ENCODE assay signal across 22 cellular contexts in genomic region chr5:86999951-87000350, GRCh38.
DNase-seq lines count a peak whose midpoint lies in the region; ATAC-seq, FAIRE-seq and TF ChIP-seq lines count a peak whose summit lies in the region.
"Had no signal": no experiment of that assay in that cellular context is flagged by ENCODE, and none has a peak within 500 bp of the region (broad histone marks: within the 10 kb centered on the region; RNA-seq: fewer than 3 reads in every experiment).

No MANE protein-coding gene starts in this region.

- TF ChIP-seq CTCF in SK-N-SH (IDR thresholded peaks at IDR 0.05) = no peak
- no peak for TF ChIP-seq CTCF in astrocyte (IDR thresholded peaks at IDR 0.05; ENCODE audit: insufficient read depth, low read depth, low read length)

- TF ChIP-seq RAD21 in SK-N-SH (IDR thresholded peaks at IDR 0.05; ENCODE audit: low read length) = no peak

- no peak overlapping the region for H3K9ac ChIP-seq in SK-N-SH
- no peak overlapping the region for H3K9ac ChIP-seq in astrocyte (ENCODE audit: low read length)

- H3K4me1 ChIP-seq in SK-N-SH (ENCODE audit: control insufficient read depth in 1 of 2, insufficient read depth in 2 of 2, low read depth in 1 of 2, low read length in 1 of 2) (no peaks in the 10 kb centered on the region), astrocyte (ENCODE audit: insufficient read depth, low read length) (no peaks in the 10 kb centered on the region)
- H3K4me1 ChIP-seq: Peyer's patch had no signal

- no peak for TF ChIP-seq EP300 in SK-N-SH (IDR thresholded peaks at IDR 0.05; ENCODE audit: borderline replicate concordance in 1 of 2, low read depth in 1 of 2, low read length in 1 of 2)

- H2AFZ ChIP-seq in SK-N-SH (ENCODE audit: low read depth) (0 out of 2 replicates have a peak overlapping the region, but pooled peaks have one; percentile 27), astrocyte (ENCODE audit: low read depth, low read length) (no peak overlapping the region)

- no peaks in the 10 kb centered on the region for H3F3A ChIP-seq in SK-N-SH (replicated peaks; ENCODE audit: insufficient read depth)

- 26% methylated on average over 5 of the region's 5 CpGs for WGBS in SK-N-SH (ENCODE audit: low lambda C conversion rate)

- H3K27me3 Mint-ChIP-seq in astrocyte (ENCODE audit: low read depth, unreplicated experiment) = no peaks in the 10 kb centered on the region
- peaks cover 0 to 8% (median 5%) of the 10 kb centered on the region in 5 donors for H3K27me3 Mint-ChIP-seq in naive thymus-derived CD8-positive, alpha-beta T cell

- H3K4me2 ChIP-seq in SK-N-SH (no peak overlapping the region), astrocyte (ENCODE audit: low read length) (no peak overlapping the region)

- peaks cover 3% of the 10 kb centered on the region for H3K36me3 Mint-ChIP-seq in astrocyte (ENCODE audit: low read depth, unreplicated experiment)
- no peaks in the 10 kb centered on the region for H3K36me3 Mint-ChIP-seq in naive thymus-derived CD8-positive, alpha-beta T cell

- POLR2A ChIA-PET in SK-N-SH (lab: Yijun Ruan, JAX) = no interaction called here
- POLR2A ChIA-PET in naive thymus-derived CD8-positive, alpha-beta T cell (lab: Charles Lee) = no interaction called here

- H4K20me1 ChIP-seq in SK-N-SH (ENCODE audit: insufficient read depth) (no peaks in the 10 kb centered on the region), astrocyte (ENCODE audit: insufficient read depth, low read length) (no peaks in the 10 kb centered on the region)

- CTCF ChIA-PET in SK-N-SH (lab: Yijun Ruan, JAX) = interaction anchor here (1.2 to 3.2 kb wide), 2 partner anchors 12 to 14 kb away, joined by 3 to 14 read pairs; no protein-coding TSS in a partner anchor

- FAIRE-seq in astrocyte (lab: Jason Lieb, UNC) = no peak
- FAIRE-seq: D721Med, HepG2 had no signal

- peak overlapping the region; percentile 47 for H3K27ac Mint-ChIP-seq in astrocyte (ENCODE audit: unreplicated experiment)
- H3K27ac Mint-ChIP-seq in naive thymus-derived CD8-positive, alpha-beta T cell = no peak overlapping the region

- H3K9me3 ChIP-seq in SK-N-SH (no peaks in the 10 kb centered on the region), astrocyte (ENCODE audit: insufficient read depth, low read depth, low read length) (no peaks in the 10 kb centered on the region)
- H3K9me3 ChIP-seq: Peyer's patch had no signal

- H3K79me2 ChIP-seq in SK-N-SH (ENCODE audit: insufficient read depth) (no peaks in the 10 kb centered on the region), astrocyte (ENCODE audit: insufficient read depth, low read length) (no peaks in the 10 kb centered on the region)

- no peak overlapping the region for H3K4me3 Mint-ChIP-seq in astrocyte (ENCODE audit: unreplicated experiment)
- no peak overlapping the region for H3K4me3 Mint-ChIP-seq in naive thymus-derived CD8-positive, alpha-beta T cell

- ATAC-seq in SK-N-SH treated with all-trans-retinoic acid at 6 μM for 48 hours (no peak), GM18907 (IDR thresholded peaks at IDR 0.05; ENCODE audit: unreplicated experiment) (no peak)
- ATAC-seq in naive thymus-derived CD8-positive, alpha-beta T cell = no peak
- ATAC-seq: HepG2 had no signal

- H3K4me3 ChIP-seq in SK-N-SH (ENCODE audit: low read depth in 2 of 2, low read length in 1 of 2) (no peak overlapping the region), astrocyte (ENCODE audit: insufficient read depth, low read depth, low read length) (no peak overlapping the region), H7 (ENCODE audit: insufficient read depth, low read depth, low read length) (no peak overlapping the region)
- H3K4me3 ChIP-seq: Peyer's patch, SK-N-MC had no signal

- peaks cover 19% of the 10 kb centered on the region for H3K4me1 Mint-ChIP-seq in astrocyte (ENCODE audit: low read depth, unreplicated experiment)
- H3K4me1 Mint-ChIP-seq in naive thymus-derived CD8-positive, alpha-beta T cell = no peaks in the 10 kb centered on the region

- H3K27me3 ChIP-seq in SK-N-SH (ENCODE audit: insufficient read depth) (peaks cover 17% of the 10 kb centered on the region; the same call in 1 of the 2 replicates), astrocyte (ENCODE audit: insufficient read depth, low read length) (no peaks in the 10 kb centered on the region), H7 (ENCODE audit: control insufficient read depth, insufficient read depth, low read length) (no peaks in the 10 kb centered on the region)
- H3K27me3 ChIP-seq: Peyer's patch had no signal

- no peak overlapping the region for H3K27ac ChIP-seq in SK-N-SH (ENCODE audit: low read depth in 2 of 2, low read length in 1 of 2)
- H3K27ac ChIP-seq in astrocyte (ENCODE audit: low read depth, low read length) = no peak overlapping the region
- H3K27ac ChIP-seq: 22Rv1, Peyer's patch, SK-N-MC had no signal

- H3K36me3 ChIP-seq in SK-N-SH (replicated peaks in 1 of 2; ENCODE audit: control insufficient read depth in 1 of 2, insufficient read depth in 2 of 2, low read length in 1 of 2) (no peaks in the 10 kb centered on the region), astrocyte (ENCODE audit: insufficient read depth, low read length) (no peaks in the 10 kb centered on the region), H7 (replicated peaks; ENCODE audit: control insufficient read depth, insufficient read depth, low read length) (no peaks in the 10 kb centered on the region)
- H3K36me3 ChIP-seq: Peyer's patch had no signal

- H3K9me3 Mint-ChIP-seq in astrocyte (ENCODE audit: unreplicated experiment) = peaks cover 5% of the 10 kb centered on the region
- H3K9me3 Mint-ChIP-seq in naive thymus-derived CD8-positive, alpha-beta T cell = peaks cover 0 to 7% (median 0%) of the 10 kb centered on the region in 9 donors

- DNase-seq in SK-N-SH (no peak), astrocyte (ENCODE audit: low read depth) (no peak), kidney glomerular epithelial cell (lab: John Stamatoyannopoulos, UW) (peak; percentile 90), H7 (no peak)
- DNase-seq in naive thymus-derived CD8-positive, alpha-beta T cell = no peak
- DNase-seq in effector CD8-positive, alpha-beta T cell (lab: John Stamatoyannopoulos, UW) = no peak
- DNase-seq: Karpas-422, NCI-H1092, NCI-H1417 treated with DMSO at 0.1 percent for 48 hours, NCI-H1694 treated with DMSO at 0.1 percent for 48 hours, NCI-H2081, NCI-H226, NCI-H510A, NCI-H69, Peyer's patch, SIG-M5 had no signal

- no peaks in the 10 kb centered on the region for H3K9me2 ChIP-seq in SK-N-SH

TF ChIP-seq in SK-N-SH, 30 proteins besides CTCF, POLR2A, EP300 and RAD21 (continues in another document):
- TF ChIP-seq CHD2 (IDR thresholded peaks at IDR 0.05; ENCODE audit: low read length, partially characterized antibody) (no peak), FOSL2 (IDR thresholded peaks at IDR 0.05; ENCODE audit: borderline replicate concordance, low read depth) (no peak), ZBTB33 (IDR thresholded peaks at IDR 0.05; ENCODE audit: borderline replicate concordance, low read depth) (no peak), RCOR1 (IDR thresholded peaks at IDR 0.05; ENCODE audit: low read length) (no peak)

TF ChIP-seq in SK-N-SH treated with all-trans-retinoic acid at 6 μM for 48 hours, 23 proteins besides CTCF, POLR2A, EP300 and RAD21 (continues in another document):
- TF ChIP-seq OSR1 (CRISPR knock-in tag; IDR thresholded peaks at IDR 0.05) (no peak), TOX (CRISPR knock-in tag; IDR thresholded peaks at IDR 0.05; ENCODE audit: borderline replicate concordance) (no peak), CSDC2 (CRISPR knock-in tag; IDR thresholded peaks at IDR 0.05) (no peak), GLIS3 (CRISPR knock-in tag; IDR thresholded peaks at IDR 0.05) (no peak), PATZ1 (CRISPR knock-in tag; IDR thresholded peaks at IDR 0.05; ENCODE audit: borderline replicate concordance) (no peak), TCF4 (CRISPR knock-in tag; IDR thresholded peaks at IDR 0.05; ENCODE audit: borderline replicate concordance) (no peak), CREB5 (CRISPR knock-in tag; IDR thresholded peaks at IDR 0.05; ENCODE audit: low read depth) (no peak), SNAI2 (CRISPR knock-in tag; IDR thresholded peaks at IDR 0.05) (no peak), ZFP3 (CRISPR knock-in tag; IDR thresholded peaks at IDR 0.05) (no peak), ARNTL (CRISPR knock-in tag; IDR thresholded peaks at IDR 0.05; ENCODE audit: borderline replicate concordance, low read depth) (no peak)
